ENCODE assay signal across 9 cellular contexts in the genomic region with DNA sequence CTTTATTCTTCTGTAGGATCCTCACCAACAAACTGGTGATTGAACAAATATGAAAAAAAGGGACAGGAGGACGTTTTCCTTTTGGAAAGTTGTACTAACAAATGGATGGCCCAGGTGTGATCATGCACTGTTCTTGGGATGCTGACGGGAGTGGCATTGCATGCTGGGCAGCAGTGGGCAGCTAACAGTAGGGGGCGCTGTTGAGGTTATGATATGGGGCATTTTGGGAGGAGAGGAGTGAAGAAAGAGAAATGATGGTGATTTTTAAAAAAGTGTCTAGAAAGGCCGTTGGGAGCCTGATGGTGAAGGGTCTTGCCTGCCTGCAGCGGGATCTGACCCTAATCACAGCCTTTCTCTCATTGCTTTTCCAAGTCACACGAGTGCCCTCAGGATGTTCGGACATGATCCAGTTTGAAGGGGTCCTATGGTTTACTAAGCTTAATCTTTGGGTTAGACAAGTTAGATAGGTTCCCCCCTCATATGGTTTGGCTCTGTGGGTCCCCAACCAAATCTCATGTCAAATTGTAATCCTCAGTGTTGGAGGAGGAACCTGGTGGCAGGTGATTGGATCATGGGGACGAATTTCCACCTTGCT. TPM values are rescaled to one million over a fixed set of nuclear protein-coding genes. Genes with fewer than 3 reads are reported as not detected.
DNase-seq lines count a peak whose midpoint lies in the region; ATAC-seq and TF ChIP-seq lines count a peak whose summit lies in the region.
"Had no signal": no experiment of that assay in that cellular context is flagged by ENCODE, and none has a peak within 500 bp of the region (broad histone marks: within the 10 kb centered on the region; RNA-seq: fewer than 3 reads in every experiment).

No MANE protein-coding gene starts in this region.

- no peak overlapping the region for H3K4me3 Mint-ChIP-seq in activated CD4-positive, alpha-beta T cell treated with anti-CD3 and anti-CD28 coated beads, Interleukin-2, amount 10 ng/mL, durations not matched to agents 7 days and 5 days

- H3K9me3 Mint-ChIP-seq in activated CD4-positive, alpha-beta T cell treated with anti-CD3 and anti-CD28 coated beads, Interleukin-2, amount 10 ng/mL, durations not matched to agents 7 days and 5 days: peaks cover 3% of the 10 kb centered on the region

- H3K4me1 Mint-ChIP-seq in activated CD4-positive, alpha-beta T cell treated with anti-CD3 and anti-CD28 coated beads, Interleukin-2, amount 10 ng/mL, durations not matched to agents 7 days and 5 days: no peaks in the 10 kb centered on the region

- in situ Hi-C loops in ACHN (cut with HindIII; ENCODE audit: low pct_ligation_motif_present, low pct_unique_long_range_greater_than_20kb, low sequenced_read_pairs): no loop called here

- H3K27ac Mint-ChIP-seq in activated CD4-positive, alpha-beta T cell treated with anti-CD3 and anti-CD28 coated beads, Interleukin-2, amount 10 ng/mL, durations not matched to agents 7 days and 5 days: no peak overlapping the region

- TF ChIP-seq CTCF in epithelial cell of proximal tubule (conservative IDR thresholded peaks at IDR 0.05; ENCODE audit: low read depth, low read length): peak; percentile 65

- H3K36me3 Mint-ChIP-seq in activated CD4-positive, alpha-beta T cell treated with anti-CD3 and anti-CD28 coated beads, Interleukin-2, amount 10 ng/mL, durations not matched to agents 7 days and 5 days (ENCODE audit: low read depth): no peaks in the 10 kb centered on the region

- CTCF ChIA-PET in activated CD4-positive, alpha-beta T cell treated with anti-CD3 and anti-CD28 coated beads, Interleukin-2, amount 10 ng/mL, durations not matched to agents 7 days and 5 days (lab: Charles Lee): interaction anchor here (1.2 kb wide), 1 partner anchor 22 kb away, joined by 3 read pairs; no protein-coding TSS in a partner anchor

- POLR2A ChIA-PET in activated CD4-positive, alpha-beta T cell treated with anti-CD3 and anti-CD28 coated beads, Interleukin-2, amount 10 ng/mL, durations not matched to agents 7 days and 5 days (lab: Charles Lee): no interaction called here

- DNase-seq in NCI-H748 (lab: John Stamatoyannopoulos, UW; ENCODE audit: unreplicated experiment) (peak; percentile 3), NCI-H748 treated with DMSO at 0.1 percent for 48 hours (lab: John Stamatoyannopoulos, UW) (no peak), epithelial cell of proximal tubule (ENCODE audit: low read depth) (no peak), ACHN (no peak), COLO829 (ENCODE audit: low spot score) (no peak)
- DNase-seq in activated CD4-positive, alpha-beta T cell treated with anti-CD3 and anti-CD28 coated beads, Interleukin-2, amount 10 ng/mL, durations not matched to agents 7 days and 5 days: peak; percentile 61
- DNase-seq in stimulated activated CD4-positive, alpha-beta T cell treated with anti-CD3 and anti-CD28 coated beads, Interleukin-2, amount 100 ng/mL, for 24 hours: peak; percentile 68 to 70

- H3K27me3 Mint-ChIP-seq in activated CD4-positive, alpha-beta T cell treated with anti-CD3 and anti-CD28 coated beads, Interleukin-2, amount 10 ng/mL, durations not matched to agents 7 days and 5 days: peaks cover 5% of the 10 kb centered on the region

- no peak overlapping the region for H3K4me3 ChIP-seq in epithelial cell of proximal tubule (ENCODE audit: low read depth, low read length)
- H3K4me3 ChIP-seq: BLaER1 treated with 17β-estradiol and CSF1 and Interleukin-3, amounts not matched to agents 10 nM and 100 nM had no signal

- no peak for ATAC-seq in HG03108 (IDR thresholded peaks at IDR 0.05; ENCODE audit: unreplicated experiment)

RNA-seq across cellular contexts. Expression of a gene that starts 46.2 kb away (rescaled TPM):
- not detected for total RNA-seq in activated CD4-positive, alpha-beta T cell treated with anti-CD3 and anti-CD28 coated beads, Interleukin-2, amount 10 ng/mL, durations not matched to agents 7 days and 5 days
- 4.4 and 10.1 TPM in 2 replicates for total RNA-seq in epithelial cell of proximal tubule

Comparison
In these comparisons a context has a peak if more than half of its experiments do, and no peak if none do; other contexts are left out.
1. DNase-seq: peak in NCI-H748 (single experiment), activated CD4-positive, alpha-beta T cell treated with anti-CD3 and anti-CD28 coated beads, Interleukin-2, amount 10 ng/mL, durations not matched to agents 7 days and 5 days (single experiment) and stimulated activated CD4-positive, alpha-beta T cell treated with anti-CD3 and anti-CD28 coated beads, Interleukin-2, amount 100 ng/mL, for 24 hours (2 of 2); none in NCI-H748 treated with DMSO at 0.1 percent for 48 hours (single experiment), epithelial cell of proximal tubule (single experiment), ACHN (single experiment) and COLO829 (single experiment).